In the genomic region with DNA sequence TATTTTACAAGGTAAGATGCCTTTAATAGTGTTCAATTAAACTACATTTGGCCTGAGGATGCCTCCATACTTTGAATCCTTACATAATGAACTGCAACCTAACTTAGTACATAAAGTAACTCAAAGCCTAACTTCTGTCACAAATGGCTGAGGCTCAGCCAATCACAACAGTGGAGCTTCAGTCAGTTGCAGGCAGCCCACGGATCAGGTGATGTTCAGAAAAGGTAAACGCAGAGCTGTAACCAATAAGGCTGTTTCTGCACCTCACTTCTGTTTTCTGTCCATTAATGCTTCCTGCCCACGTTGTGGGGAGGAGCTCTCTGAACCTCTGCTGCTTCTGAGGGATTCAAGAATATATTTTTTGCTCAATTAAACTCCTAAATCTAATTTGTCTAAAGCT, we compare ENCODE assay signal across 9 cellular contexts.
DNase-seq lines count a peak whose midpoint lies in the region; ATAC-seq lines count a peak whose summit lies in the region.
"Had no signal": no experiment of that assay in that cellular context is flagged by ENCODE, and none has a peak within 500 bp of the region (broad histone marks: within the 10 kb centered on the region; RNA-seq: fewer than 3 reads in every experiment).

No MANE protein-coding gene starts in this region.

- DNase-seq in NOMO-1 treated with DMSO at 0.1 percent for 48 hours (lab: John Stamatoyannopoulos, UW; ENCODE audit: unreplicated experiment) (peak; percentile 0), NOMO-1 treated with dmso at 0.1 percent for 144 hours (lab: John Stamatoyannopoulos, UW; ENCODE audit: unreplicated experiment) (no peak), iPS DF 19.7 (ENCODE audit: low read depth, low spot score) (peak; percentile 17), anterior cingulate cortex (lab: John Stamatoyannopoulos, UW) (no peak), UCSD-AML1 (lab: John Stamatoyannopoulos, UW; ENCODE audit: unreplicated experiment) (no peak), posterior cingulate gyrus (no peak)
- DNase-seq: NCI-H2227 treated with DMSO at 0.1 percent for 48 hours had no signal

- peak; percentile 96 for ATAC-seq in GM21528 (IDR thresholded peaks at IDR 0.05; ENCODE audit: low FRiP score, unreplicated experiment)
- ATAC-seq in HG03439 (IDR thresholded peaks at IDR 0.05; ENCODE audit: unreplicated experiment) = peak; percentile 91

- intact Hi-C loops in posterior cingulate gyrus (cut with DNase I) = no loop called here

Comparison
In these comparisons a context has a peak if more than half of its experiments do, and no peak if none do; other contexts are left out.
1. DNase-seq: peak in NOMO-1 treated with DMSO at 0.1 percent for 48 hours (single experiment) and iPS DF 19.7 (single experiment); none in NOMO-1 treated with dmso at 0.1 percent for 144 hours (single experiment), anterior cingulate cortex (0 of 58), UCSD-AML1 (single experiment) and posterior cingulate gyrus (0 of 10).